9 cellular contexts compared by ENCODE assay signal in the genomic region with DNA sequence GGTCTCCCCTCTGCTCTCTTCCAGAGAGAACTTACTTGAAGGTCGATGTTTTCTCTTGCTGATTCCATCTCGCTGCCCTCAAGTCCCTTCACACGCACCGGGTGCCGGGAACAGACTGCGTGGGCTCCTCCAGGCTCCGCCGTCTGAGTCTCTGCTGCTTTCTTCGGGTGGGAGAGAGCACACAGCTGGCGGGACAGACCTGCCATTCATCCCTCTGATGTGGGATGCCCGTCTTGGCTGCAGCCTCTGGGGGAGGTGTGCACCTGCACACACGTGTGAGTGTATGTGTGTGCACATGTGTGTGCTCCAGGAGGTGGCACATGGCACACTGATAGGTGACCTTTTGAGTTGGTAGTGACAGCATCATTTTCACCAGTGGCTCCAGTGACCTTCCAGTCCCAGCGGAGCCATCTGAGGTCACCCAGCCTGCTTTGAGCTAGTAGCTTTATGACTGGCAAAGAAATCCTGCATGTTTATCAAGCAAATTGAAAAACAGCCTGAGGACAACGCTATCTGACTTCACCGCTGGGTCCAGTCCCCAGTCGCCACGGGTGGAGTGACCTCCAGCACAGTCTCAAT. TPM values are rescaled to one million over a fixed set of nuclear protein-coding genes. Genes with fewer than 3 reads are reported as not detected.
DNase-seq lines count a peak whose midpoint lies in the region; ATAC-seq and TF ChIP-seq lines count a peak whose summit lies in the region.
"Had no signal": no experiment of that assay in that cellular context is flagged by ENCODE, and none has a peak within 500 bp of the region (broad histone marks: within the 10 kb centered on the region; RNA-seq: fewer than 3 reads in every experiment).

A gene with protein sequence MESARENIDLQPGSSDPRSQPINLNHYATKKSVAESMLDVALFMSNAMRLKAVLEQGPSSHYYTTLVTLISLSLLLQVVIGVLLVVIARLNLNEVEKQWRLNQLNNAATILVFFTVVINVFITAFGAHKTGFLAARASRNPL (minus strand): TSS at position 153 of the 579 bp plus-strand sequence. CDS start 85 bp downstream, at position 68.

- peaks cover 47% of the 10 kb centered on the region for H3K4me1 Mint-ChIP-seq in CD8-positive, alpha-beta T cell (ENCODE audit: low read depth)

- H3K27ac Mint-ChIP-seq in CD8-positive, alpha-beta T cell = peak within 1 kb of the TSS; percentile 6

- no peak within 1 kb of the TSS for H2BK120ac ChIP-seq in trophoblast cell (ENCODE audit: insufficient read depth, low read length, poor library complexity)

- WGBS in trophoblast cell (ENCODE audit: extremely low coverage, insufficient coverage, insufficient read length) = no CpG with 5 or more reads among the region's 17 CpGs

- no peaks in the 10 kb centered on the region for H3K9me3 ChIP-seq in CD8-positive, alpha-beta T cell (ENCODE audit: low read length)
- H3K9me3 ChIP-seq in trophoblast cell (ENCODE audit: insufficient read depth, low read depth, low read length) = no peaks in the 10 kb centered on the region
- H3K9me3 ChIP-seq: body of pancreas had no signal

- ATAC-seq in CD8-positive, alpha-beta T cell = no peak
- ATAC-seq in HG03095 (IDR thresholded peaks at IDR 0.05; ENCODE audit: unreplicated experiment) = no peak
- ATAC-seq: body of pancreas had no signal

- H3K36me3 ChIP-seq in CD8-positive, alpha-beta T cell (ENCODE audit: insufficient read depth, low read length) = no peaks in the 10 kb centered on the region
- no peaks in the 10 kb centered on the region for H3K36me3 ChIP-seq in trophoblast cell (ENCODE audit: control insufficient read depth in 1 of 2, insufficient read depth in 2 of 2, low read length in 2 of 2)

- H3K18ac ChIP-seq in trophoblast cell (ENCODE audit: low read length) = no peak within 1 kb of the TSS

- no peak within 1 kb of the TSS for H3K23ac ChIP-seq in trophoblast cell (ENCODE audit: low read length)

- H3K4ac ChIP-seq in trophoblast cell (ENCODE audit: low read depth, low read length) = no peak within 1 kb of the TSS

- no peak for DNase-seq in CD8-positive, alpha-beta T cell
- DNase-seq in fibroblast of the aortic adventitia (ENCODE audit: low read depth) (no peak), trophoblast cell (no peak), kidney glomerular epithelial cell (lab: John Stamatoyannopoulos, UW) (no peak), NK-92 (lab: John Stamatoyannopoulos, UW; ENCODE audit: unreplicated experiment) (no peak), SW480 (ENCODE audit: low spot score) (no peak)
- DNase-seq: body of pancreas had no signal

- no peak within 1 kb of the TSS for H3K4me2 ChIP-seq in trophoblast cell (ENCODE audit: low read length)

- no peak within 1 kb of the TSS for H2AFZ ChIP-seq in trophoblast cell (ENCODE audit: insufficient read depth, low read length, poor library complexity)

- POLR2A ChIA-PET in CD8-positive, alpha-beta T cell (lab: Charles Lee) = interaction anchor here (0.6 to 1.2 kb wide), 5 partner anchors 22 to 143 kb away, joined by 3 to 5 read pairs (median 3); no protein-coding TSS in a partner anchor

- peak within 1 kb of the TSS; percentile 22 for H3K9ac ChIP-seq in trophoblast cell (ENCODE audit: low read length)

- CTCF ChIA-PET in CD8-positive, alpha-beta T cell (lab: Charles Lee) = interaction anchor here (1.0 to 1.9 kb wide), 3 partner anchors 12 to 94 kb away, joined by 3 to 5 read pairs (median 3); no protein-coding TSS in a partner anchor

- H3K36me3 Mint-ChIP-seq in CD8-positive, alpha-beta T cell = no peaks in the 10 kb centered on the region

- no peak within 1 kb of the TSS for H2BK12ac ChIP-seq in trophoblast cell (ENCODE audit: low read length)

- no peak within 1 kb of the TSS for H3K14ac ChIP-seq in trophoblast cell (ENCODE audit: low read length)

- H3K27me3 Mint-ChIP-seq in CD8-positive, alpha-beta T cell (ENCODE audit: low read depth) = no peaks in the 10 kb centered on the region

- no peaks in the 10 kb centered on the region for H3K79me2 ChIP-seq in trophoblast cell (ENCODE audit: control insufficient read depth, insufficient read depth, low read length, poor library complexity)

- peaks cover 31% of the 10 kb centered on the region for H3K4me1 ChIP-seq in CD8-positive, alpha-beta T cell (ENCODE audit: insufficient read depth, low read length)
- H3K4me1 ChIP-seq in trophoblast cell (ENCODE audit: control insufficient read depth in 1 of 2, insufficient read depth in 2 of 2, low read length in 2 of 2) = peaks cover 0 to 3% of the 10 kb centered on the region in 2 experiments
- H3K4me1 ChIP-seq: body of pancreas had no signal

- H4K91ac ChIP-seq in trophoblast cell (ENCODE audit: low read depth, low read length) = no peak within 1 kb of the TSS

- H3K4me3 ChIP-seq in CD8-positive, alpha-beta T cell (ENCODE audit: low read depth, low read length) = no peak within 1 kb of the TSS
- H3K4me3 ChIP-seq in fibroblast of the aortic adventitia (ENCODE audit: low read depth, low read length) = peak within 1 kb of the TSS; percentile 43
- peak within 1 kb of the TSS; percentile 44 for H3K4me3 ChIP-seq in trophoblast cell (ENCODE audit: low read depth, low read length)
- H3K4me3 ChIP-seq: body of pancreas had no signal

- H4K12ac ChIP-seq in trophoblast cell (ENCODE audit: low read depth, low read length) = no peak within 1 kb of the TSS

- H2AK5ac ChIP-seq in trophoblast cell (ENCODE audit: low read length) = no peak within 1 kb of the TSS

- H3K27ac ChIP-seq in CD8-positive, alpha-beta T cell (ENCODE audit: low read depth, low read length) = no peak within 1 kb of the TSS
- no peak within 1 kb of the TSS for H3K27ac ChIP-seq in trophoblast cell (ENCODE audit: low read depth, low read length)
- H3K27ac ChIP-seq: body of pancreas had no signal

- H3K4me3 Mint-ChIP-seq in CD8-positive, alpha-beta T cell = peak within 1 kb of the TSS; percentile 55

- H3K9me3 Mint-ChIP-seq in CD8-positive, alpha-beta T cell = no peaks in the 10 kb centered on the region

- no peak within 1 kb of the TSS for H4K8ac ChIP-seq in trophoblast cell (ENCODE audit: low read depth, low read length)

- TF ChIP-seq CTCF in CD8-positive, alpha-beta T cell (IDR thresholded peaks at IDR 0.05) = no peak
- TF ChIP-seq CTCF in fibroblast of the aortic adventitia (IDR thresholded peaks at IDR 0.05; ENCODE audit: insufficient read depth, low read length) = no peak

- intact Hi-C loops in CD8-positive, alpha-beta T cell (cut with DNase I, micrococcal nuclease) = no loop called here
- intact Hi-C loops in T-helper 1 cell treated with Interleukin-12 subunit alpha and Interleukin-12 subunit beta and Interleukin-4 antibody, amounts not matched to agents 30 ng/mL and 1 ng/mL, for 36 hours (cut with micrococcal nuclease) = no loop called here

- no peaks in the 10 kb centered on the region for H3K79me1 ChIP-seq in trophoblast cell (ENCODE audit: low read length)

- H3K27me3 ChIP-seq in CD8-positive, alpha-beta T cell (ENCODE audit: insufficient read depth, low read length) = no peaks in the 10 kb centered on the region
- no peaks in the 10 kb centered on the region for H3K27me3 ChIP-seq in trophoblast cell (ENCODE audit: insufficient read depth, low read length)
- H3K27me3 ChIP-seq: body of pancreas had no signal

- no peak within 1 kb of the TSS for H2BK5ac ChIP-seq in trophoblast cell (ENCODE audit: low read depth, low read length, poor library complexity)

RNA-seq across cellular contexts. Expression of the gene that starts here (rescaled TPM):
- 1 to 10 TPM; 1.2 to 1.6 TPM for total RNA-seq in CD8-positive, alpha-beta T cell
- total RNA-seq in T-helper 1 cell treated with Interleukin-12 subunit alpha and Interleukin-12 subunit beta and Interleukin-4 antibody, amounts not matched to agents 30 ng/mL and 1 ng/mL, for 36 hours = 16.0 and 17.2 TPM in 2 replicates
- 0.45 TPM in 1 of 2 replicates, not detected in the other for total RNA-seq in fibroblast of the aortic adventitia (ENCODE audit: low replicate concordance)
- 0.12 and 0.21 TPM in 2 replicates for polyA plus RNA-seq in trophoblast cell (2013)
